Comparison of ENCODE assay signal across 11 cellular contexts in the genomic region with DNA sequence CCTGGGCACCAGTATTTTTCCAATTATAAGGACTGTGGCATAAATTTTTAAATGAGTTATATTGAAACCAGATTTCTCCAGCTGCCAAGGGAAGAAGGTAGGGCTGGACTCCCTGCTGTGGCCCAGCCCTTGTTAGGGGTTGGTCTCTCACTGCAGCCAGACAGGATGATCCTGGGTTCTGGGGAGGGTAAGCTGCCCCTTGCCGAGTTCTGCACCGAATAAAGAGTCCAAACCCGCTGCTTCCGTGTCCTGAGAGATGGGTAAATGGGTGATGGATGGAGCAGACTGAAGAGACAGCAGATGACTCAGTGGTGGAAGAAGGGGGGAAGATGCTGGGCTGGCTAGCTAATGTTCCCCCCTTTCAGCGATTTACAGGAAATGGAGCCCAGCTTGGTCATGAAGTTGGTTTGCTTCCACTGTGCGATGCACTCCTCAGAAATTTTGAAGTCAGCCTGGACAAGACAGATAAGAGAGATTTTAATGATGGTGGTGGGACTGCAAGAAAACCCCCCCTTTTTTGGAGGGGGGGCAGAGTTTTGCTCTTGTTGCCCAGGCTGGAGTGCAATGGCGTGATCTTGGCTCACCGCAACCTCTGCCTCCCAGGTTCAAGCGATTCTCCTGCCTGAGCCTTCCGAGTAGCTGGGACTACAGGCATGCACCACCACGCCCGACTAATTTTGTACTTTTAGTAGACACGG. TPM values are rescaled to one million over a fixed set of nuclear protein-coding genes. Genes with fewer than 3 reads are reported as not detected.
DNase-seq lines count a peak whose midpoint lies in the region; ATAC-seq and TF ChIP-seq lines count a peak whose summit lies in the region.
"Had no signal": no experiment of that assay in that cellular context is flagged by ENCODE, and none has a peak within 500 bp of the region (broad histone marks: within the 10 kb centered on the region; RNA-seq: fewer than 3 reads in every experiment).

No MANE protein-coding gene starts in this region.

- H3K27ac Mint-ChIP-seq in brain: peak overlapping the region in 4 of 5 experiments; percentile 31 to 75 (median 54)
- H3K27ac Mint-ChIP-seq: memory B cell had no signal

- no peaks in the 10 kb centered on the region for H3K9me3 Mint-ChIP-seq in brain
- H3K9me3 Mint-ChIP-seq: memory B cell had no signal

- DNase-seq in AG09309 (ENCODE audit: low read depth) (peak; percentile 32), MG63 (peak; percentile 33), mesendoderm (peak; percentile 9), Right ventricle myocardium superior (no peak), right atrium auricular region (ENCODE audit: low spot score) (no peak)
- DNase-seq: central memory CD4-positive, alpha-beta T cell had no signal

- no peak overlapping the region for H2BK15ac ChIP-seq in mesendoderm (replicated peaks; ENCODE audit: low read depth)

- no peak overlapping the region for H2BK120ac ChIP-seq in mesendoderm (ENCODE audit: low read depth, low read length)

- WGBS in mesendoderm (ENCODE audit: extremely low coverage, insufficient coverage, low lambda C conversion rate): no CpG with 5 or more reads among the region's 13 CpGs

- H3K9ac ChIP-seq in mesendoderm (ENCODE audit: low read length): no peak overlapping the region
- H3K9ac ChIP-seq: KMS-11 had no signal

- no peak overlapping the region for H2AK5ac ChIP-seq in mesendoderm (ENCODE audit: low read length)

- H3K4me3 ChIP-seq in AG09309 (ENCODE audit: control insufficient read depth, low read depth, low read length): no peak overlapping the region
- no peak overlapping the region for H3K4me3 ChIP-seq in MG63
- H3K4me3 ChIP-seq in mesendoderm (ENCODE audit: low read length): no peak overlapping the region
- H3K4me3 ChIP-seq in right atrium auricular region: no peak overlapping the region

- no peak for ATAC-seq in Right ventricle myocardium superior (ENCODE audit: poor library complexity)
- no peak for ATAC-seq in HG03280 (IDR thresholded peaks at IDR 0.05; ENCODE audit: unreplicated experiment)
- no peak for ATAC-seq in GM19328 (IDR thresholded peaks at IDR 0.05; ENCODE audit: unreplicated experiment)

- intact Hi-C loops in Right ventricle myocardium superior (cut with DNase I): no loop called here

- no peaks in the 10 kb centered on the region for H3K79me1 ChIP-seq in mesendoderm (ENCODE audit: low read length)

- no peak overlapping the region for H4K5ac ChIP-seq in mesendoderm (ENCODE audit: low read length)

- H3K27me3 ChIP-seq in MG63: no peaks in the 10 kb centered on the region
- H3K27me3 ChIP-seq in mesendoderm (ENCODE audit: insufficient read depth, low read length, poor library complexity): no peaks in the 10 kb centered on the region
- H3K27me3 ChIP-seq in right atrium auricular region: no peaks in the 10 kb centered on the region

- H3K27me3 Mint-ChIP-seq in brain: no peaks in the 10 kb centered on the region

- H3K4me1 ChIP-seq in mesendoderm (ENCODE audit: control insufficient read depth, low read depth, low read length) (no peaks in the 10 kb centered on the region), right atrium auricular region (peaks cover 0 to 8% of the 10 kb centered on the region in 2 donors)

- H3K79me2 ChIP-seq in mesendoderm (ENCODE audit: control insufficient read depth, insufficient read depth, low read length): no peaks in the 10 kb centered on the region

- H3K27ac ChIP-seq in mesendoderm (ENCODE audit: low read depth, low read length) (no peak overlapping the region), right atrium auricular region (no peak overlapping the region)
- H3K27ac ChIP-seq: KMS-11 had no signal

- H3K23ac ChIP-seq in mesendoderm (ENCODE audit: low read length): no peak overlapping the region

- no peak for TF ChIP-seq CTCF in AG09309 (IDR thresholded peaks at IDR 0.05; ENCODE audit: control insufficient read depth, insufficient read depth, low read depth, low read length, missing control alignments)
- no peak for TF ChIP-seq CTCF in brain (conservative IDR thresholded peaks at IDR 0.05)
- no peak for TF ChIP-seq CTCF in right atrium auricular region (IDR thresholded peaks at IDR 0.05)

- H3K4me2 ChIP-seq in mesendoderm (ENCODE audit: low read length): no peak overlapping the region
- H3K4me2 ChIP-seq: KMS-11 had no signal

- H3K4me1 Mint-ChIP-seq in brain: peaks cover 32% of the 10 kb centered on the region

- H3K9me3 ChIP-seq in MG63 (no peaks in the 10 kb centered on the region), right atrium auricular region (no peaks in the 10 kb centered on the region)

- peaks cover 53% of the 10 kb centered on the region for H3K36me3 Mint-ChIP-seq in brain

- no peak overlapping the region for H3K56ac ChIP-seq in mesendoderm (ENCODE audit: low read length)

- H2BK5ac ChIP-seq in mesendoderm (ENCODE audit: low read length): no peak overlapping the region

- peaks cover 78% of the 10 kb centered on the region for H3K36me3 ChIP-seq in MG63
- peaks cover 28% of the 10 kb centered on the region for H3K36me3 ChIP-seq in mesendoderm (ENCODE audit: control insufficient read depth, insufficient read depth, low read length)
- peaks cover 57% of the 10 kb centered on the region for H3K36me3 ChIP-seq in right atrium auricular region

- no peak overlapping the region for H3K4me3 Mint-ChIP-seq in brain
- H3K4me3 Mint-ChIP-seq: memory B cell had no signal

- no peak overlapping the region for H3K4ac ChIP-seq in mesendoderm (ENCODE audit: low read depth, low read length)

- no peak overlapping the region for H4K8ac ChIP-seq in mesendoderm (ENCODE audit: low read depth, low read length)

- H3K18ac ChIP-seq in mesendoderm (ENCODE audit: low read length): no peak overlapping the region

RNA-seq across cellular contexts. Expression of gene YARS1, which starts 41.4 kb away (rescaled TPM):
- 95.0 and 160 TPM in 2 replicates for total RNA-seq in MG63 (2014; rRNA removed; shearing (Covaris generic); ENCODE audit: low replicate concordance)
- polyA plus RNA-seq in brain (ENCODE audit: insufficient read depth, low read depth, low replicate concordance): 150 TPM
- polyA plus RNA-seq in mesendoderm (2013, experiment 1 of 2): 217 TPM
- 220 TPM for polyA plus RNA-seq in mesendoderm (2013, experiment 2 of 2)
- total RNA-seq in Right ventricle myocardium superior (34.1 TPM), right atrium auricular region (10 to 100 TPM; 23.3 to 33.1 TPM)

RNA-seq across cellular contexts. Expression of gene S100PBP, which starts 41.7 kb away (rescaled TPM):
- total RNA-seq in MG63 (2014; rRNA removed; shearing (Covaris generic); ENCODE audit: low replicate concordance): 28.5 and 38.5 TPM in 2 replicates
- 22.8 TPM for polyA plus RNA-seq in brain (ENCODE audit: insufficient read depth, low read depth, low replicate concordance)
- polyA plus RNA-seq in mesendoderm (2013, experiment 1 of 2): 15.2 TPM
- 15.5 TPM for polyA plus RNA-seq in mesendoderm (2013, experiment 2 of 2)
- total RNA-seq in Right ventricle myocardium superior: 12.7 TPM
- 10 to 100 TPM in 1 of 2 donors, 1 to 10 TPM in 1; 5.7 to 10.8 TPM for total RNA-seq in right atrium auricular region

Comparison
In these comparisons a context has a peak if more than half of its experiments do, and no peak if none do; other contexts are left out.
1. DNase-seq: peak in AG09309 (single experiment), MG63 (single experiment) and mesendoderm (single experiment); none in Right ventricle myocardium superior (single experiment) and right atrium auricular region (single experiment).